ENCODE assay signal across 9 cellular contexts in the genomic region with DNA sequence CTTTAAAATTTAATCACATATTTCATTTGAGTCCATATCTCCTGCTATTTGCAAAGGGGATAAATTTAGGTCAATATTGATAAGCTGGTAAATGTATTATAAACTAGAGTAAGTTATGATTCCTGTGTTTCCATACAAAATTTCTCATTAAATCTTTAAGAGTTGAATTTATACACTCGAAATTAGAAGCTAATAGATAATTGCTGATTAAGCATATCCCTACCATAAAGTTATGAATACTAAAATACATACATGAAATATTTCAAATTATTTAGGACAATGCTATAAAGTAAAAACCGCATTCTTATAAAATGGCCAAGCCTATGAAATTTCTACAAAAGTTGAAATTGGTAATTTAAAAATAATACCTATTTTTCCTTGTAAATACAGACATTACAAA.
"Had no signal": no experiment of that assay in that cellular context is flagged by ENCODE, and none has a peak within 500 bp of the region (broad histone marks: within the 10 kb centered on the region; RNA-seq: fewer than 3 reads in every experiment).

No MANE protein-coding gene starts in this region.

- H3K36me3 Mint-ChIP-seq: IgD-negative memory B cell had no signal

- H2AFZ ChIP-seq: GM23338 had no signal

- H3K36me3 ChIP-seq: HAP-1 had no signal

- H3K4me2 ChIP-seq: GM23338 had no signal

- H3K4me3 Mint-ChIP-seq: GM23338, HFFc6, IgD-negative memory B cell had no signal

- H3K4me3 ChIP-seq: GM23338, HAP-1 had no signal

- H3K27ac ChIP-seq: HL-60 had no signal

- DNase-seq: H7, HFFc6, Kasumi-1, KG1 had no signal

- H3K4me1 Mint-ChIP-seq: IgD-negative memory B cell had no signal

- ATAC-seq: GM23338, HCT116 had no signal

- H3K27ac Mint-ChIP-seq: GM23338, HFFc6, IgD-negative memory B cell had no signal
